ENCODE assay signal across 18 cellular contexts in the genomic region with DNA sequence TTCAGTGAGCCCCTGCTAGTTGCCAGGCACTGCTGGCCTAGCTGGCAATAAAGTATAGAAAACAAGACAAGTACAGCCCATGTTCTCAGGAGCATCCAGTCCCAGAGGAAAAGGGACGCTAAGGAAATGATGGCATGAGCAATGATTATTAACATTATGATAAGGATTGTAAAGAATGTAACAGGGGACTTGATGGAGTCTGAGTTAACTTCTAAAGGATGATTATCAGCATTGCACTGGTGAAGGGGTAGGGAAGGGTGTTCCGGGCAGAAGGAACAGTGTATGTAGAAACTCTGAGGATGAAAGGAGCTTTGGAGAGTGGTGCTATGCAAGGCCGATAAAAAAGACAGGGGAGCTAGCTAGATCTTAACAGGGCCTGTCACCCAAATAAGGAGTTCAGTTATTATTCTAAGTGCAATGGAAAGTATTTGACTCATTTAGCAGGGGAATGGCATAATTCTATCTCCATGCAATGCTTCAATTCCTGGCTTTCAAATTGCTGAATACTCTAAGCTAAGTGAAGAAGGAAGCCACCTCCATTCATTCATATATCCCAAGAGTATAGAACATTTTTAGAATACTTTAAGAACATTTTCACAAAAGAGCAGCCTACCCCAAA.
DNase-seq lines count a peak whose midpoint lies in the region; ATAC-seq and TF ChIP-seq lines count a peak whose summit lies in the region.
"Had no signal": no experiment of that assay in that cellular context is flagged by ENCODE, and none has a peak within 500 bp of the region (broad histone marks: within the 10 kb centered on the region; RNA-seq: fewer than 3 reads in every experiment).

No MANE protein-coding gene starts in this region.

- H3K4me3 ChIP-seq in RWPE2 (ENCODE audit: severe bottlenecking) (no peak overlapping the region), gastroesophageal sphincter (no peak overlapping the region), transverse colon (no peak overlapping the region), esophagus squamous epithelium (no peak overlapping the region)
- H3K4me3 ChIP-seq: spleen had no signal

- WGBS in gastroesophageal sphincter (ENCODE audit: low coverage in 1 of 2), 2 donors, result 61% methylated on average over 3 of the region's 3 CpGs; no CpG with 5 or more reads in 1 of the 2 donors
- WGBS in transverse colon (ENCODE audit: low coverage in 1 of 2), 2 donors, result 82 to 94% methylated on average over 3 of the region's 3 CpGs
- WGBS in esophagus squamous epithelium, 2 donors, result 81 to 82% methylated on average over 3 of the region's 3 CpGs

- ATAC-seq in RWPE2 (ENCODE audit: low read depth) (no peak; the same call in 2 of the 3 replicates), gastroesophageal sphincter (peak; percentile 47), sciatic nerve (peak; percentile 81)
- ATAC-seq: activated CD8-positive, alpha-beta T cell treated with anti-CD3 and anti-CD28 coated beads, Interleukin-2, amount 10 ng/mL, durations not matched to agents 7 days and 5 days had no signal

- H3K4me1 ChIP-seq in RWPE2 (ENCODE audit: insufficient read depth, poor library complexity, severe bottlenecking) (peaks cover 21% of the 10 kb centered on the region), gastroesophageal sphincter (peaks cover 4 to 19% (median 6%) of the 10 kb centered on the region in 3 donors), transverse colon (no peaks in the 10 kb centered on the region), esophagus squamous epithelium (peaks cover 0 to 17% (median 7%) of the 10 kb centered on the region in 3 donors)

- TF ChIP-seq POLR2A in gastroesophageal sphincter (IDR thresholded peaks at IDR 0.05), result no peak
- no peak for TF ChIP-seq POLR2A in transverse colon (IDR thresholded peaks at IDR 0.05)
- TF ChIP-seq POLR2A in esophagus squamous epithelium (IDR thresholded peaks at IDR 0.05), result no peak

- H3K27ac ChIP-seq in RWPE2 (ENCODE audit: poor library complexity, severe bottlenecking), result peak overlapping the region; percentile 76
- peak overlapping the region in 2 of 4 donors; percentile 3 to 34 for H3K27ac ChIP-seq in gastroesophageal sphincter
- H3K27ac ChIP-seq in transverse colon, result peak overlapping the region in 1 of 4 donors; percentile 10
- H3K27ac ChIP-seq in esophagus squamous epithelium, result peak overlapping the region in 1 of 4 donors; percentile 6
- H3K27ac ChIP-seq: HL-60, neutrophil, spleen had no signal

- no peak for TF ChIP-seq EP300 in gastroesophageal sphincter (IDR thresholded peaks at IDR 0.05)
- no peak for TF ChIP-seq EP300 in transverse colon (IDR thresholded peaks at IDR 0.05; ENCODE audit: low read depth)

- TF ChIP-seq CTCF in RWPE2 (IDR thresholded peaks at IDR 0.05; ENCODE audit: poor library complexity, severe bottlenecking) (no peak), gastroesophageal sphincter (IDR thresholded peaks at IDR 0.05) (no peak), transverse colon (IDR thresholded peaks at IDR 0.05) (no peak), esophagus squamous epithelium (IDR thresholded peaks at IDR 0.05) (no peak)

- no peaks in the 10 kb centered on the region for H3K27me3 ChIP-seq in RWPE2 (ENCODE audit: insufficient read depth, poor library complexity, severe bottlenecking)
- no peaks in the 10 kb centered on the region for H3K27me3 ChIP-seq in gastroesophageal sphincter
- H3K27me3 ChIP-seq in transverse colon, result no peaks in the 10 kb centered on the region
- no peaks in the 10 kb centered on the region for H3K27me3 ChIP-seq in esophagus squamous epithelium
- H3K27me3 ChIP-seq: neutrophil, spleen had no signal

- in situ Hi-C loops in transverse colon (cut with MboI; ENCODE audit: low pct_ligation_motif_present in 1 of 4, low pct_unique_long_range_greater_than_20kb in 1 of 4, low sequenced_read_pairs in 3 of 4), result no loop called here

- peak; percentile 37 for DNase-seq in AG08395 (ENCODE audit: low spot score)
- DNase-seq in RWPE2 (ENCODE audit: low spot score), result no peak
- DNase-seq in sciatic nerve (ENCODE audit: low spot score), result no peak
- DNase-seq in T-helper 2 cell, result no peak
- DNase-seq in transverse colon, result no peak
- DNase-seq in KG1 (lab: John Stamatoyannopoulos, UW), result no peak
- DNase-seq in esophagus squamous epithelium (lab: John Stamatoyannopoulos, UW), result no peak
- DNase-seq: activated CD8-positive, alpha-beta T cell treated with anti-CD3 and anti-CD28 coated beads, Interleukin-2, amount 10 ng/mL, durations not matched to agents 7 days and 5 days; effector CD4-positive, alpha-beta T cell; Karpas-422; mesendoderm; NCI-H146; NCI-H510A treated with DMSO at 0.1 percent for 48 hours; OCI-M1; spleen had no signal

- H3K9me3 ChIP-seq in RWPE2 (ENCODE audit: severe bottlenecking), result no peaks in the 10 kb centered on the region
- no peaks in the 10 kb centered on the region for H3K9me3 ChIP-seq in gastroesophageal sphincter
- no peaks in the 10 kb centered on the region for H3K9me3 ChIP-seq in transverse colon
- no peaks in the 10 kb centered on the region for H3K9me3 ChIP-seq in esophagus squamous epithelium
- H3K9me3 ChIP-seq: neutrophil, spleen had no signal

- intact Hi-C loops in sciatic nerve (cut with DNase I), result no loop called here
- intact Hi-C loops in transverse colon (cut with DNase I; ENCODE audit: low total_unique reads), result no loop called here
- intact Hi-C loops in esophagus squamous epithelium (cut with DNase I), result no loop called here

- H3K36me3 ChIP-seq in RWPE2 (ENCODE audit: low read depth) (no peaks in the 10 kb centered on the region), gastroesophageal sphincter (no peaks in the 10 kb centered on the region), transverse colon (no peaks in the 10 kb centered on the region), esophagus squamous epithelium (no peaks in the 10 kb centered on the region)
- H3K36me3 ChIP-seq: neutrophil, spleen had no signal
